Comparison of ENCODE assay signal across 10 cellular contexts in the genomic region with DNA sequence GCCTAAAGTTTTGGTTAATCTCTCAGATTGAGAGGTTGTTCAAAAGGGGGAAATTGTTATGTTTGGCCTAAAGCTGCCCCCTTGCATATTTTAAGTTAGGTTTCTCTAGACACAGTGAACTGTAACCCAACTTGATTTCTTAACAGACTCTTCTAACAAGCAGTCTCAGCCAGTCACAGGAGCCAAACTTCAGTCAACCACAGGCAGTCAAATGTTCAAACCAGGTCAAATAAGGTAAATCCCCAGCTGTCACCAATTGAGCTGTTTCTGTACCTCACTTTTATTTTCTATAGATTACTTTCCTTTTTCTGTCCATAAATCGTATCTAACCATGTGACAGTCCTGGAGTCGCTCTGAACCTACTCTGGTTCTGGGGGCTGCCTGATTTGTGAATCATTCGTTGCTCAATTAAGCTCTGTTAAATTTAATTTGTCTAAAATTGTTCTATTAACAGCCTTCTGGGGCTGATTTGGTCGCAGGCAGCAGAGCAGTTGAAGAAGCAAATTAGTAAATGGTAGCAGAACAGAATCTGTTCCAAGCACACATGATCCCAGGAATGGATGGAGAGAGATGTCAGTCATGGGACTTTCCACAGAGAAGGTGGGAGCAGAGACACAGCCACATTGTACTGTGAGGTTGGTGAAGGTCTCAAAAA. TPM values are rescaled to one million over a fixed set of nuclear protein-coding genes. Genes with fewer than 3 reads are reported as not detected.
DNase-seq lines count a peak whose midpoint lies in the region; ATAC-seq and TF ChIP-seq lines count a peak whose summit lies in the region.
"Had no signal": no experiment of that assay in that cellular context is flagged by ENCODE, and none has a peak within 500 bp of the region (broad histone marks: within the 10 kb centered on the region; RNA-seq: fewer than 3 reads in every experiment).

No MANE protein-coding gene starts in this region.

- no peaks in the 10 kb centered on the region for H3K4me1 ChIP-seq in Peyer's patch

- H3K4me3 ChIP-seq in Peyer's patch = no peak overlapping the region

- TF ChIP-seq CTCF in Peyer's patch (IDR thresholded peaks at IDR 0.05) = no peak

- peak; percentile 36 for DNase-seq in iris pigment epithelial cell (ENCODE audit: low read depth)
- DNase-seq in NCI-H2107 treated with DMSO at 0.1 percent for 48 hours (lab: John Stamatoyannopoulos, UW; ENCODE audit: unreplicated experiment) = no peak
- DNase-seq in NCI-H1048 (lab: John Stamatoyannopoulos, UW) = no peak
- no peak for DNase-seq in SW 1271 (lab: John Stamatoyannopoulos, UW)
- no peak for DNase-seq in Peyer's patch
- DNase-seq: kidney, NCI-H187 treated with DMSO at 0.1 percent for 48 hours had no signal

- no peak for TF ChIP-seq POLR2A in Peyer's patch (IDR thresholded peaks at IDR 0.05)

- H3K9me3 ChIP-seq in Peyer's patch = no peaks in the 10 kb centered on the region

- peak; percentile 92 for ATAC-seq in GM18868 (IDR thresholded peaks at IDR 0.05; ENCODE audit: unreplicated experiment)
- peak; percentile 81 for ATAC-seq in GM21526 (IDR thresholded peaks at IDR 0.05; ENCODE audit: low FRiP score, unreplicated experiment)
- ATAC-seq in HG03460 (IDR thresholded peaks at IDR 0.05; ENCODE audit: unreplicated experiment) = peak; percentile 85

- no peaks in the 10 kb centered on the region for H3K36me3 ChIP-seq in Peyer's patch

- no peaks in the 10 kb centered on the region for H3K27me3 ChIP-seq in Peyer's patch

- no peak overlapping the region for H3K27ac ChIP-seq in Peyer's patch

RNA-seq across cellular contexts. Expression of gene NFU1, which starts 16.4 kb away (rescaled TPM):
- 10 to 100 TPM; 16.9 to 47.0 (median 40.4) TPM for total RNA-seq in Peyer's patch
